Comparison of ENCODE assay signal across 14 cellular contexts in genomic region chr5:150606476-150606875, GRCh38. TPM values are rescaled to one million over a fixed set of nuclear protein-coding genes. Genes with fewer than 3 reads are reported as not detected.
"Had no signal": no experiment of that assay in that cellular context is flagged by ENCODE, and none has a peak within 500 bp of the region (broad histone marks: within the 10 kb centered on the region; RNA-seq: fewer than 3 reads in every experiment).

No MANE protein-coding gene starts in this region.

- H3K4me3 Mint-ChIP-seq: activated naive CD4-positive, alpha-beta T cell treated with anti-CD3 and anti-CD28 coated beads, Interleukin-2, amount 10 ng/mL, durations not matched to agents 7 days and 5 days had no signal

- H3K4me3 ChIP-seq: skin epidermis, suprapubic skin had no signal

- H3K27ac ChIP-seq: neutrophil, skin epidermis, suprapubic skin had no signal

- H3K4me1 Mint-ChIP-seq: activated naive CD4-positive, alpha-beta T cell treated with anti-CD3 and anti-CD28 coated beads, Interleukin-2, amount 10 ng/mL, durations not matched to agents 7 days and 5 days had no signal

- ATAC-seq: esophagus mucosa; SK-N-SH treated with all-trans-retinoic acid at 6 μM for 48 hours; stimulated activated naive CD8-positive, alpha-beta T cell treated with anti-CD3 and anti-CD28 coated beads, Interleukin-15, Interleukin-2, amounts not matched to agents 100 U/mL and 50 U/mL, for 24 hours had no signal

- H3K27me3 ChIP-seq: neutrophil, suprapubic skin had no signal

- H3K36me3 Mint-ChIP-seq: activated naive CD4-positive, alpha-beta T cell treated with anti-CD3 and anti-CD28 coated beads, Interleukin-2, amount 10 ng/mL, durations not matched to agents 7 days and 5 days had no signal

- H3K36me3 ChIP-seq: neutrophil, suprapubic skin had no signal

- H3K27ac Mint-ChIP-seq: activated naive CD4-positive, alpha-beta T cell treated with anti-CD3 and anti-CD28 coated beads, Interleukin-2, amount 10 ng/mL, durations not matched to agents 7 days and 5 days had no signal

- H3K9me3 Mint-ChIP-seq: activated naive CD4-positive, alpha-beta T cell treated with anti-CD3 and anti-CD28 coated beads, Interleukin-2, amount 10 ng/mL, durations not matched to agents 7 days and 5 days had no signal

- DNase-seq: activated CD4-positive, alpha-beta T cell treated with anti-CD3 and anti-CD28 coated beads, Interleukin-2, amount 50 U/mL, for 48 hours; activated CD4-positive, CD25-positive, alpha-beta regulatory T cell treated with anti-CD3 and anti-CD28 coated beads, Interleukin-2, amount 50 U/mL, for 72 hours; activated naive CD4-positive, alpha-beta T cell treated with anti-CD3 and anti-CD28 coated beads, Interleukin-2, amount 10 ng/mL, durations not matched to agents 7 days and 5 days; activated T-cell treated with anti-CD3 and anti-CD28 coated beads, Interleukin-2, amount 50 U/mL, for 1 hour; hypothalamus; midbrain; stimulated activated naive CD8-positive, alpha-beta T cell treated with anti-CD3 and anti-CD28 coated beads, Interleukin-15, Interleukin-2, amounts not matched to agents 100 U/mL and 50 U/mL, for 24 hours; T-helper 1 cell; T1000 had no signal

- H3K9me3 ChIP-seq: neutrophil, suprapubic skin had no signal

RNA-seq across cellular contexts. Expression of gene MYOZ3, which starts 54.6 kb away (rescaled TPM):
- total RNA-seq: esophagus mucosa had no signal
